Comparison of ENCODE assay signal across 20 cellular contexts in the genomic region with DNA sequence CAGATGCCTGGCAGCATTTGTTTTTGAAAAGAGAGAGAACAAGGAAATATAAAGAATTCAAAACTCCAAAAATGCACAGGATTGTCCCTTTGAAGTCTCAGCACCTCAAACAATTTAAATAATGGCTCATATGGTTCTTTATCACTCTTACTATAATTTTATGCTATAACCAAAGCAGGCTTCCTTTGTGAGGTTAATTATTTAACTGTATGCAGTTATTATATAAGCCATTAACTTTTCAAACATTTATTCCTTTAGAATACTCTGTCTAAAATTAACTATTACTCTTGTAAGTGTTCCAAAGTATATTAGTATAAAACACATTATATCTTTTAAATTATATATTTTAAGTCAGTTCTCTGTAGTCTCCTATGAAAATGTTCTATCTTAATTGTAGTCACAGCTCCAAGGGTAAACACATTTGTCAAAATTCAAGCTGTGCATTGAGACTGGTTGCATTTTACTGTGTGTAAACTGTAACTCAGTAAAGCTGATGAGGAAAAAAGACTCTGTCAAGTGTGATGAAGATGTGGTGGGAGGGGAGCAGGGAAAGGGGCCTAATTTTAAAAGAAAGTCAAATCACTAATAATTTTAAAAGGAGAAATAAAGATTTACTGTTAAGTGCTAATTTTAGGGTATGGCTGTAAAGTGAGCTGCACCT.
"Had no signal": no experiment of that assay in that cellular context is flagged by ENCODE, and none has a peak within 500 bp of the region (broad histone marks: within the 10 kb centered on the region; RNA-seq: fewer than 3 reads in every experiment).

No MANE protein-coding gene starts in this region.

- ATAC-seq: activated CD8-positive, alpha-beta memory T cell treated with anti-CD3 and anti-CD28 coated beads, Interleukin-2, amount 10 ng/mL, durations not matched to agents 7 days and 5 days; esophagus mucosa; left lobe of liver; natural killer cell treated with Interleukin-12 subunit alpha and Interleukin-12 subunit beta and Interleukin-15 and Interleukin-18, amount 100 ng/mL, for 72 hours; right lobe of liver; stimulated activated naive CD8-positive, alpha-beta T cell treated with anti-CD3 and anti-CD28 coated beads, Interleukin-15, Interleukin-2, amounts not matched to agents 100 U/mL and 50 U/mL, for 24 hours had no signal

- H3K36me3 Mint-ChIP-seq: natural killer cell treated with Interleukin-12 subunit alpha and Interleukin-12 subunit beta and Interleukin-15 and Interleukin-18, amount 100 ng/mL, for 72 hours had no signal

- H3K9me3 Mint-ChIP-seq: immature natural killer cell; natural killer cell treated with Interleukin-12 subunit alpha and Interleukin-12 subunit beta and Interleukin-15 and Interleukin-18, amount 100 ng/mL, for 72 hours had no signal

- H3K27ac Mint-ChIP-seq: activated CD8-positive, alpha-beta memory T cell treated with anti-CD3 and anti-CD28 coated beads, Interleukin-2, amount 10 ng/mL, durations not matched to agents 7 days and 5 days; activated naive CD8-positive, alpha-beta T cell; activated T-cell treated with anti-CD3 and anti-CD28 coated beads, Interleukin-2, amount 50 U/mL, for 24 hours; dendritic cell treated with granulocyte-macrophage colony-stimulating factor and Interleukin-4, amounts not matched to agents 40 ng/mL and 50 ng/mL, for 4 days; endodermal cell; immature natural killer cell; natural killer cell treated with Interleukin-12 subunit alpha and Interleukin-12 subunit beta and Interleukin-15 and Interleukin-18, amount 100 ng/mL, for 72 hours had no signal

- DNase-seq: activated CD4-positive, alpha-beta T cell treated with anti-CD3 and anti-CD28 coated beads for 1 hour; activated CD4-positive, alpha-beta T cell treated with anti-CD3 and anti-CD28 coated beads, Interleukin-2, amount 50 U/mL, for 48 hours; activated CD8-positive, alpha-beta memory T cell treated with anti-CD3 and anti-CD28 coated beads, Interleukin-2, amount 10 ng/mL, durations not matched to agents 7 days and 5 days; activated effector memory CD4-positive, alpha-beta T cell treated with anti-CD3 and anti-CD28 coated beads, Interleukin-2, amount 50 U/mL, for 16 hours; activated T-cell treated with anti-CD3 and anti-CD28 coated beads, Interleukin-2, amount 50 U/mL, for 24 hours; amygdala; brain microvascular endothelial cell; endodermal cell; glutamatergic neuron; immature natural killer cell; occipital lobe; right lobe of liver; stimulated activated naive CD8-positive, alpha-beta T cell treated with anti-CD3 and anti-CD28 coated beads, Interleukin-15, Interleukin-2, amounts not matched to agents 100 U/mL and 50 U/mL, for 24 hours; T-helper 9 cell; testis had no signal

- H3K4me1 Mint-ChIP-seq: activated CD8-positive, alpha-beta memory T cell treated with anti-CD3 and anti-CD28 coated beads, Interleukin-2, amount 10 ng/mL, durations not matched to agents 7 days and 5 days; endodermal cell; immature natural killer cell had no signal

- H3K27me3 Mint-ChIP-seq: activated naive CD8-positive, alpha-beta T cell; activated T-cell treated with anti-CD3 and anti-CD28 coated beads, Interleukin-2, amount 50 U/mL, for 24 hours; dendritic cell treated with granulocyte-macrophage colony-stimulating factor and Interleukin-4, amounts not matched to agents 40 ng/mL and 50 ng/mL, for 4 days; natural killer cell treated with Interleukin-12 subunit alpha and Interleukin-12 subunit beta and Interleukin-15 and Interleukin-18, amount 100 ng/mL, for 72 hours had no signal

- H3K4me3 Mint-ChIP-seq: activated CD8-positive, alpha-beta memory T cell treated with anti-CD3 and anti-CD28 coated beads, Interleukin-2, amount 10 ng/mL, durations not matched to agents 7 days and 5 days; activated naive CD8-positive, alpha-beta T cell; activated T-cell treated with anti-CD3 and anti-CD28 coated beads, Interleukin-2, amount 50 U/mL, for 24 hours; dendritic cell treated with granulocyte-macrophage colony-stimulating factor and Interleukin-4, amounts not matched to agents 40 ng/mL and 50 ng/mL, for 4 days; endodermal cell; immature natural killer cell; natural killer cell treated with Interleukin-12 subunit alpha and Interleukin-12 subunit beta and Interleukin-15 and Interleukin-18, amount 100 ng/mL, for 72 hours had no signal
